Comparison of ENCODE assay signal across 1 cellular context in genomic region chr4:55381502-55381901, GRCh38.
TF ChIP-seq lines count a peak whose summit lies in the region.

No MANE protein-coding gene starts in this region.

TF ChIP-seq in H1, 55 proteins besides CTCF, POLR2A, EP300 and RAD21:
- TF ChIP-seq KDM5A (IDR thresholded peaks at IDR 0.05; ENCODE audit: low read length) = no peak
- no peak for TF ChIP-seq BRCA1 (IDR thresholded peaks at IDR 0.05; ENCODE audit: low read depth, low read length)
- TF ChIP-seq TAF1 (IDR thresholded peaks at IDR 0.05; ENCODE audit: low read depth, low read length) = no peak
- no peak for TF ChIP-seq GABPA (IDR thresholded peaks at IDR 0.05; ENCODE audit: borderline replicate concordance, insufficient read depth, low read length)
- no peak for TF ChIP-seq CBX5 (IDR thresholded peaks at IDR 0.05; ENCODE audit: low read depth, low read length)
- no peak for TF ChIP-seq BACH1 (IDR thresholded peaks at IDR 0.05; ENCODE audit: low read length)
- no peak for TF ChIP-seq TCF12 (IDR thresholded peaks at IDR 0.05; ENCODE audit: low read depth, low read length)
- no peak for TF ChIP-seq SP1 (IDR thresholded peaks at IDR 0.05; ENCODE audit: low read depth, low read length)
- no peak for TF ChIP-seq SIN3A (conservative IDR thresholded peaks at IDR 0.05 in 1 of 2, IDR thresholded peaks at IDR 0.05 in 1 of 2; ENCODE audit: low read depth in 1 of 2, low read length in 2 of 2)
- no peak for TF ChIP-seq TEAD4 (IDR thresholded peaks at IDR 0.05; ENCODE audit: low read depth, low read length)
- TF ChIP-seq EZH2 (IDR thresholded peaks at IDR 0.05; ENCODE audit: low read depth, low read length, severe bottlenecking) = no peak
- TF ChIP-seq FOSL1 (IDR thresholded peaks at IDR 0.05; ENCODE audit: insufficient read depth, low read depth, low read length) = no peak
- TF ChIP-seq, protein P1, sequence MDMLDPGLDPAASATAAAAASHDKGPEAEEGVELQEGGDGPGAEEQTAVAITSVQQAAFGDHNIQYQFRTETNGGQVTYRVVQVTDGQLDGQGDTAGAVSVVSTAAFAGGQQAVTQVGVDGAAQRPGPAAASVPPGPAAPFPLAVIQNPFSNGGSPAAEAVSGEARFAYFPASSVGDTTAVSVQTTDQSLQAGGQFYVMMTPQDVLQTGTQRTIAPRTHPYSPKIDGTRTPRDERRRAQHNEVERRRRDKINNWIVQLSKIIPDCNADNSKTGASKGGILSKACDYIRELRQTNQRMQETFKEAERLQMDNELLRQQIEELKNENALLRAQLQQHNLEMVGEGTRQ (IDR thresholded peaks at IDR 0.05; ENCODE audit: low read length) = no peak
- TF ChIP-seq ZNF274 (IDR thresholded peaks at IDR 0.05; ENCODE audit: borderline replicate concordance, extremely low read depth, low read length) = no peak
- TF ChIP-seq, protein P2, sequence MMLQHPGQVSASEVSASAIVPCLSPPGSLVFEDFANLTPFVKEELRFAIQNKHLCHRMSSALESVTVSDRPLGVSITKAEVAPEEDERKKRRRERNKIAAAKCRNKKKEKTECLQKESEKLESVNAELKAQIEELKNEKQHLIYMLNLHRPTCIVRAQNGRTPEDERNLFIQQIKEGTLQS (IDR thresholded peaks at IDR 0.05; ENCODE audit: insufficient read depth, low read depth, low read length) = no peak
- no peak for TF ChIP-seq HDAC2 (IDR thresholded peaks at IDR 0.05; ENCODE audit: borderline replicate concordance in 1 of 2, low read depth in 2 of 2, low read length in 2 of 2)
- no peak for TF ChIP-seq PHF8 (conservative IDR thresholded peaks at IDR 0.05; ENCODE audit: low read depth, low read length)
- no peak for TF ChIP-seq YY1 (IDR thresholded peaks at IDR 0.05; ENCODE audit: low read depth, low read length)
- TF ChIP-seq CHD2 (IDR thresholded peaks at IDR 0.05; ENCODE audit: low read length) = no peak
